Comparison of ENCODE assay signal across 9 cellular contexts in the genomic region with DNA sequence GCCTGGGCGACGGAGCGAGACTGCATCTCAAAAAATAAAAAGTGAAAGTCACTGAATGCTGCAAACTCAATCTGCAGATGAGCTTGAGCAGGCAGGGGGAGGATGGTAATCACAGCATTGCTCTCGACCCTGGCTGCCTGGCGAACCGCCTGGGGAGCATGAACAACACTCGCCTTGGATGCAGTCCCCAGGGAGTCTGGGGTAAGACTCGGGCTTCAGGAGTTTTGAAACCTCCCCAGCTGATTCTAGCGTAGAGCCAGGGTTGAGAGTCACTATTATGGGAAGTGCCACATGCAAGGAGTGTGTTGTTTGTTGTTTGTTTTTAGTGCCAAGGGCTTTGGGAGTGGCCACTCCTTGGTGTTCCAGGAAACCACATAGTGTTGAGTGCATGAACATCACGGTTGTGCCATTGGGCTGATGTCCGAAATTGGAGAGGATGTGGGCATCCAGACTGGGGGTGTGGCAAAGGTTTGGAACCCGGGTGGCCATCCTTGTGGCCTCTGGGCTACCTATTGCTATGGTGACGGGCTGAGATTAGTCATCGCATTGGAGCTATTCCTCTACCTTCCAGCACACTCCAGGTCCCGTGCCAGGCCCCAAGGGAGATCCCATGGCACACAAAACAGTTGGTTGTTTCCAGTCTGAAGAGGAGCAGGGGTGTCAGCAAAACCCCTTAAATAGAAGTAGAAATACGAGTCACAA.
A peak's percentile ranks its signal among the peaks of the same experiment; 100 is the strongest.
DNase-seq lines count a peak whose midpoint lies in the region; ATAC-seq and TF ChIP-seq lines count a peak whose summit lies in the region.
"Had no signal": no experiment of that assay in that cellular context is flagged by ENCODE, and none has a peak within 500 bp of the region (broad histone marks: within the 10 kb centered on the region; RNA-seq: fewer than 3 reads in every experiment).

No MANE protein-coding gene starts in this region.

- H3K36me3 ChIP-seq in SK-N-SH (replicated peaks in 1 of 2; ENCODE audit: control insufficient read depth in 1 of 2, insufficient read depth in 2 of 2, low read length in 1 of 2) (peaks cover 0 to 9% of the 10 kb centered on the region in 2 experiments), stomach smooth muscle (ENCODE audit: control insufficient read depth in 2 of 2, insufficient read depth in 2 of 2, low read length in 2 of 2) (peaks cover 15 to 31% of the 10 kb centered on the region in 2 donors)

- TF ChIP-seq RAD21 in SK-N-SH (IDR thresholded peaks at IDR 0.05; ENCODE audit: low read length), result no peak

- H3K27ac ChIP-seq in SK-N-SH (ENCODE audit: low read depth in 2 of 2, low read length in 1 of 2), result no peak overlapping the region
- peak overlapping the region; percentile 31 for H3K27ac ChIP-seq in stomach smooth muscle (ENCODE audit: low read length)
- no peak overlapping the region for H3K27ac ChIP-seq in dorsolateral prefrontal cortex

- peak overlapping the region; percentile 41; the same call in 1 of the 2 replicates for H3K4me2 ChIP-seq in SK-N-SH

- intact Hi-C loops in dorsolateral prefrontal cortex (cut with DNase I), result no loop called here

- no peaks in the 10 kb centered on the region for H3K9me3 ChIP-seq in SK-N-SH
- H3K9me3 ChIP-seq in stomach smooth muscle (ENCODE audit: control insufficient read depth in 2 of 2, low read length in 2 of 2), result no peaks in the 10 kb centered on the region

- H3K27me3 ChIP-seq in SK-N-SH (ENCODE audit: insufficient read depth) (no peaks in the 10 kb centered on the region), stomach smooth muscle (ENCODE audit: control insufficient read depth in 1 of 2, insufficient read depth in 2 of 2, low read length in 2 of 2) (no peaks in the 10 kb centered on the region), dorsolateral prefrontal cortex (no peaks in the 10 kb centered on the region)

- no peak for ATAC-seq in GM19467 (IDR thresholded peaks at IDR 0.05; ENCODE audit: unreplicated experiment)

- H3K4me1 ChIP-seq in SK-N-SH (ENCODE audit: control insufficient read depth in 1 of 2, insufficient read depth in 2 of 2, low read depth in 1 of 2, low read length in 1 of 2), result peaks cover 2 to 10% of the 10 kb centered on the region in 2 experiments; a peak in 2 of 4 replicates
- H3K4me1 ChIP-seq in stomach smooth muscle (ENCODE audit: control insufficient read depth, insufficient read depth, low read length), result peaks cover 30% of the 10 kb centered on the region

- H4K20me1 ChIP-seq in SK-N-SH (ENCODE audit: insufficient read depth), result no peaks in the 10 kb centered on the region

- no peak overlapping the region for H2AFZ ChIP-seq in SK-N-SH (ENCODE audit: low read depth)

- no peak overlapping the region for H3K4me3 ChIP-seq in SK-N-SH (ENCODE audit: low read depth in 2 of 2, low read length in 1 of 2)
- peak overlapping the region in 1 of 2 donors; percentile 3 for H3K4me3 ChIP-seq in stomach smooth muscle (ENCODE audit: low read length in 2 of 2)
- no peak overlapping the region for H3K4me3 ChIP-seq in dorsolateral prefrontal cortex

- no peak for TF ChIP-seq EP300 in SK-N-SH (IDR thresholded peaks at IDR 0.05; ENCODE audit: borderline replicate concordance in 1 of 2, low read depth in 1 of 2, low read length in 1 of 2)

- no peaks in the 10 kb centered on the region for H3K9me2 ChIP-seq in SK-N-SH

- no peak for TF ChIP-seq CTCF in GM20000 (IDR thresholded peaks at IDR 0.05; ENCODE audit: extremely low read depth, missing control alignments)
- no peak for TF ChIP-seq CTCF in SK-N-SH (IDR thresholded peaks at IDR 0.05)
- no peak for TF ChIP-seq CTCF in dorsolateral prefrontal cortex (IDR thresholded peaks at IDR 0.05 in 54 of 56, conservative IDR thresholded peaks at IDR 0.05 in 2 of 56; ENCODE audit: low read depth in 1 of 56, partially characterized antibody in 56 of 56)

- WGBS in SK-N-SH (ENCODE audit: low lambda C conversion rate), result 79% methylated on average over 12 of the region's 16 CpGs

- DNase-seq in GM20000 (ENCODE audit: low spot score), result peak; percentile 48
- no peak for DNase-seq in SK-N-SH
- peak; percentile 88 for DNase-seq in glomerular visceral epithelial cell (ENCODE audit: extremely low spot score)
- DNase-seq in dorsolateral prefrontal cortex, result no peak
- no peak for DNase-seq in RKO (ENCODE audit: low spot score)
- DNase-seq in stimulated activated naive CD4-positive, alpha-beta T cell (lab: John Stamatoyannopoulos, UW), result no peak
- DNase-seq: amniotic stem cell had no signal

- POLR2A ChIA-PET in SK-N-SH (lab: Yijun Ruan, JAX), result no interaction called here

- H3K79me2 ChIP-seq in SK-N-SH (ENCODE audit: insufficient read depth), result no peaks in the 10 kb centered on the region

- CTCF ChIA-PET in SK-N-SH (lab: Yijun Ruan, JAX), result interaction anchor here (0.7 to 19.8 kb wide), 4 partner anchors 29 to 245 kb away, joined by 3 to 505 read pairs (median 3); a partner anchor contains a TSS

- H3F3A ChIP-seq in SK-N-SH (replicated peaks; ENCODE audit: insufficient read depth), result no peaks in the 10 kb centered on the region

- H3K9ac ChIP-seq in SK-N-SH (no peak overlapping the region), stomach smooth muscle (ENCODE audit: low read length in 2 of 2) (no peak overlapping the region)

TF ChIP-seq in SK-N-SH, 30 proteins besides CTCF, POLR2A, EP300 and RAD21:
- TF ChIP-seq RXRA (IDR thresholded peaks at IDR 0.05; ENCODE audit: borderline replicate concordance, low read depth) (no peak), RFX5 (IDR thresholded peaks at IDR 0.05; ENCODE audit: low read length) (no peak), ELF1 (IDR thresholded peaks at IDR 0.05) (no peak), RCOR1 (IDR thresholded peaks at IDR 0.05; ENCODE audit: low read length) (no peak), TEAD4 (IDR thresholded peaks at IDR 0.05; ENCODE audit: borderline replicate concordance, insufficient read depth) (no peak), FOXM1 (IDR thresholded peaks at IDR 0.05; ENCODE audit: low read depth) (no peak), MXI1 (IDR thresholded peaks at IDR 0.05; ENCODE audit: low read depth, low read length) (no peak), GABPA (IDR thresholded peaks at IDR 0.05; ENCODE audit: low read depth) (no peak), POLR2AphosphoS5 (IDR thresholded peaks at IDR 0.05; ENCODE audit: low read depth, low read length) (no peak), NRF1 (IDR thresholded peaks at IDR 0.05; ENCODE audit: low read depth, low read length) (no peak), SMC3 (IDR thresholded peaks at IDR 0.05; ENCODE audit: low read depth, low read length) (no peak), CHD2 (IDR thresholded peaks at IDR 0.05; ENCODE audit: low read length, partially characterized antibody) (no peak), JUND (IDR thresholded peaks at IDR 0.05) (no peak)
- TF ChIP-seq, protein P1, sequence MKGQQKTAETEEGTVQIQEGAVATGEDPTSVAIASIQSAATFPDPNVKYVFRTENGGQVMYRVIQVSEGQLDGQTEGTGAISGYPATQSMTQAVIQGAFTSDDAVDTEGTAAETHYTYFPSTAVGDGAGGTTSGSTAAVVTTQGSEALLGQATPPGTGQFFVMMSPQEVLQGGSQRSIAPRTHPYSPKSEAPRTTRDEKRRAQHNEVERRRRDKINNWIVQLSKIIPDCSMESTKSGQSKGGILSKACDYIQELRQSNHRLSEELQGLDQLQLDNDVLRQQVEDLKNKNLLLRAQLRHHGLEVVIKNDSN (IDR thresholded peaks at IDR 0.05; ENCODE audit: borderline replicate concordance, low read depth), result no peak
- TF ChIP-seq, protein P2, sequence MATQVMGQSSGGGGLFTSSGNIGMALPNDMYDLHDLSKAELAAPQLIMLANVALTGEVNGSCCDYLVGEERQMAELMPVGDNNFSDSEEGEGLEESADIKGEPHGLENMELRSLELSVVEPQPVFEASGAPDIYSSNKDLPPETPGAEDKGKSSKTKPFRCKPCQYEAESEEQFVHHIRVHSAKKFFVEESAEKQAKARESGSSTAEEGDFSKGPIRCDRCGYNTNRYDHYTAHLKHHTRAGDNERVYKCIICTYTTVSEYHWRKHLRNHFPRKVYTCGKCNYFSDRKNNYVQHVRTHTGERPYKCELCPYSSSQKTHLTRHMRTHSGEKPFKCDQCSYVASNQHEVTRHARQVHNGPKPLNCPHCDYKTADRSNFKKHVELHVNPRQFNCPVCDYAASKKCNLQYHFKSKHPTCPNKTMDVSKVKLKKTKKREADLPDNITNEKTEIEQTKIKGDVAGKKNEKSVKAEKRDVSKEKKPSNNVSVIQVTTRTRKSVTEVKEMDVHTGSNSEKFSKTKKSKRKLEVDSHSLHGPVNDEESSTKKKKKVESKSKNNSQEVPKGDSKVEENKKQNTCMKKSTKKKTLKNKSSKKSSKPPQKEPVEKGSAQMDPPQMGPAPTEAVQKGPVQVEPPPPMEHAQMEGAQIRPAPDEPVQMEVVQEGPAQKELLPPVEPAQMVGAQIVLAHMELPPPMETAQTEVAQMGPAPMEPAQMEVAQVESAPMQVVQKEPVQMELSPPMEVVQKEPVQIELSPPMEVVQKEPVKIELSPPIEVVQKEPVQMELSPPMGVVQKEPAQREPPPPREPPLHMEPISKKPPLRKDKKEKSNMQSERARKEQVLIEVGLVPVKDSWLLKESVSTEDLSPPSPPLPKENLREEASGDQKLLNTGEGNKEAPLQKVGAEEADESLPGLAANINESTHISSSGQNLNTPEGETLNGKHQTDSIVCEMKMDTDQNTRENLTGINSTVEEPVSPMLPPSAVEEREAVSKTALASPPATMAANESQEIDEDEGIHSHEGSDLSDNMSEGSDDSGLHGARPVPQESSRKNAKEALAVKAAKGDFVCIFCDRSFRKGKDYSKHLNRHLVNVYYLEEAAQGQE (IDR thresholded peaks at IDR 0.05; ENCODE audit: low read depth, low read length), result no peak
TF ChIP-seq in SK-N-SH: peak in this region for 0.

Comparison
In these comparisons a context has a peak if more than half of its experiments do, and no peak if none do; other contexts are left out.
1. DNase-seq: peak in GM20000 (single experiment) and glomerular visceral epithelial cell (single experiment); none in SK-N-SH (single experiment), dorsolateral prefrontal cortex (0 of 10), RKO (single experiment) and stimulated activated naive CD4-positive, alpha-beta T cell (0 of 6).